In the genomic region with DNA sequence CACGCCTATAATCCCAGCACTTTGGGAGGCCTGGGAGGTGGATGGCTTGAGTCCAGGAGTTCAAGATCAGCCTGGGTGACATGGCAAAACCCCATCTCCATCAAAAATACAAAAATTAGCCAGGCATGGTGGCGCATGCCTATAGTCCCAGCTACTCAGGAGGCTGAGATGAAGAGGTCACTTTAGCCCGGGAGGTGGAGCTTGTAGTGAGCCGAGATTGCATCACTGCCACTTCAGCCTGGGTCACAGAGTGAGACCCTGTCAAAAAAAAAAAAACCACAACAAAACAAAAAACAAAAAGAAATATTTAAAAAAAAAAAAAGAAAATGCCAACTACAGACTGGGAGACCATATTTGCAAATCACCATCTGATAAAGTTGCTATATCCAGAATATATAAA, we compare ENCODE assay signal across 18 cellular contexts. TPM values are rescaled to one million over a fixed set of nuclear protein-coding genes. Genes with fewer than 3 reads are reported as not detected.
A peak's percentile ranks its signal among the peaks of the same experiment; 100 is the strongest.
DNase-seq lines count a peak whose midpoint lies in the region; ATAC-seq, FAIRE-seq and TF ChIP-seq lines count a peak whose summit lies in the region.
"Had no signal": no experiment of that assay in that cellular context is flagged by ENCODE, and none has a peak within 500 bp of the region (broad histone marks: within the 10 kb centered on the region; RNA-seq: fewer than 3 reads in every experiment).

No MANE protein-coding gene starts in this region.

- H3K4me3 ChIP-seq in HEK293 (ENCODE audit: low read depth, low read length) (no peak overlapping the region), K562 (no peak overlapping the region), lung (no peak overlapping the region)
- H3K4me3 ChIP-seq: BLaER1 treated with 17β-estradiol and CSF1 and Interleukin-3, amounts not matched to agents 10 nM and 100 nM; GM23338 had no signal

- H3K27ac ChIP-seq in C4-2B (peak overlapping the region; percentile 42), HEK293 (ENCODE audit: extremely low read depth, low read depth, low read length) (no peak overlapping the region), K562 (ENCODE audit: extremely low read depth, low read depth, low read length) (no peak overlapping the region), lung (ENCODE audit: low read depth in 1 of 2, low read length in 1 of 2) (no peak overlapping the region)
- H3K27ac ChIP-seq: BLaER1 treated with 17β-estradiol and CSF1 and Interleukin-3, amounts not matched to agents 10 nM and 100 nM had no signal

- H3K4me2 ChIP-seq in K562 (ENCODE audit: insufficient read depth, low read length), result no peak overlapping the region
- H3K4me2 ChIP-seq: BLaER1 treated with 17β-estradiol and CSF1 and Interleukin-3, amounts not matched to agents 10 nM and 100 nM; GM23338 had no signal

- TF ChIP-seq RAD21 in K562 (CRISPR knock-in tag; conservative IDR thresholded peaks at IDR 0.05 in 1 of 2, IDR thresholded peaks at IDR 0.05 in 1 of 2), result no peak

- H3K9me1 ChIP-seq in K562 (ENCODE audit: control insufficient read depth, insufficient read depth, low read length), result no peaks in the 10 kb centered on the region

- H3K36me3 ChIP-seq in HEK293 (ENCODE audit: control insufficient read depth in 2 of 2, insufficient read depth in 1 of 2, low read length in 2 of 2) (peaks cover 4 to 13% of the 10 kb centered on the region in 2 experiments; a peak in 2 of 3 replicates), K562 (ENCODE audit: control insufficient read depth, insufficient read depth, low read length) (peaks cover 40% of the 10 kb centered on the region; the same call in 2 of the 3 replicates), lung (ENCODE audit: control insufficient read depth in 2 of 2, insufficient read depth in 2 of 2, low read length in 2 of 2) (peaks cover 0 to 3% of the 10 kb centered on the region in 2 donors)

- in situ Hi-C loops in K562 (cut with MboI), result no loop called here

- TF ChIP-seq EP300 in K562 (IDR thresholded peaks at IDR 0.05; ENCODE audit: low read length), result no peak

- POLR2A ChIA-PET in HEK293 (lab: Yijun Ruan, JAX) (interaction anchor here (0.5 kb wide), 1 partner anchor 17 kb away, joined by 3 read pairs; no protein-coding TSS in a partner anchor), K562 (lab: Yijun Ruan, JAX) (interaction anchor here (0.8 kb wide), 1 partner anchor 81 kb away, joined by 3 read pairs; a partner anchor contains a TSS)

- no peaks in the 10 kb centered on the region for H4K20me1 ChIP-seq in K562 (replicated peaks; ENCODE audit: control insufficient read depth, insufficient read depth, low read length)

- peaks cover 40% of the 10 kb centered on the region for H3K79me2 ChIP-seq in K562 (ENCODE audit: control insufficient read depth, insufficient read depth, low read length)

- peak in 1 of 4 experiments; percentile 6 for DNase-seq in K562 (ENCODE audit: extremely low read depth in 1 of 4, low spot score in 3 of 4)
- peak; percentile 68 for DNase-seq in lung (ENCODE audit: low spot score)
- DNase-seq in CD1c-positive myeloid dendritic cell (ENCODE audit: extremely low spot score), result no peak
- DNase-seq: Caco-2; CD4-positive, alpha-beta T cell; DMS79 treated with DMSO at 0.1 percent for 48 hours; GF-D8; H7; KG1 had no signal

- H3K4me1 ChIP-seq in HEK293 (ENCODE audit: control insufficient read depth, insufficient read depth, low read length) (no peaks in the 10 kb centered on the region), K562 (replicated peaks in 1 of 2; ENCODE audit: control insufficient read depth in 2 of 2, insufficient read depth in 2 of 2, low read length in 2 of 2) (no peaks in the 10 kb centered on the region), lung (ENCODE audit: control insufficient read depth in 2 of 2, insufficient read depth in 2 of 2, low read length in 2 of 2) (peaks cover 0 to 2% of the 10 kb centered on the region in 2 donors)
- H3K4me1 ChIP-seq: BLaER1 treated with 17β-estradiol and CSF1 and Interleukin-3, amounts not matched to agents 10 nM and 100 nM had no signal

- CTCF ChIA-PET in HEK293 (lab: Yijun Ruan, JAX) (no interaction called here), K562 (lab: Yijun Ruan, JAX; ENCODE audit: low intra/inter-chr PET ratio) (no interaction called here)

- FAIRE-seq in K562 (lab: Jason Lieb, UNC), result no peak
- FAIRE-seq: D721Med, HepG2 had no signal

- H3K9ac ChIP-seq in K562 (ENCODE audit: insufficient read depth in 1 of 2, low read depth in 2 of 2, low read length in 2 of 2), result no peak overlapping the region
- H3K9ac ChIP-seq: BLaER1 treated with 17β-estradiol and CSF1 and Interleukin-3, amounts not matched to agents 10 nM and 100 nM had no signal

- TF ChIP-seq POLR2A in K562 (conservative IDR thresholded peaks at IDR 0.05), result no peak

- intact Hi-C loops in K562 (cut with micrococcal nuclease), result no loop called here

- 68% methylated on average over 3 of the region's 4 CpGs for WGBS in K562 (ENCODE audit: insufficient coverage, low coverage, missing lambda C conversion rate)
- 74 to 93% methylated on average over 4 of the region's 4 CpGs for WGBS in lung, 2 donors

- no TSS peak for BruUV-seq in K562 (replicated peaks; lab: Mats Ljungman, UMichigan)

- no peaks in the 10 kb centered on the region for H3K9me3 ChIP-seq in HEK293 (ENCODE audit: control insufficient read depth, insufficient read depth, low read depth, low read length)
- no peaks in the 10 kb centered on the region for H3K9me3 ChIP-seq in K562 (replicated peaks; ENCODE audit: control insufficient read depth, insufficient read depth, low read depth, low read length)
- H3K9me3 ChIP-seq in lung (ENCODE audit: control insufficient read depth in 2 of 2, insufficient read depth in 1 of 2, low read length in 1 of 2), result no peaks in the 10 kb centered on the region
- H3K9me3 ChIP-seq: BLaER1 treated with 17β-estradiol and CSF1 and Interleukin-3, amounts not matched to agents 10 nM and 100 nM; Caco-2 had no signal

- TF ChIP-seq CTCF in C4-2B (conservative IDR thresholded peaks at IDR 0.05) (no peak), HEK293 (tag by site-specific recombination; IDR thresholded peaks at IDR 0.05) (no peak), K562 (IDR thresholded peaks at IDR 0.05 in 2 of 3, conservative IDR thresholded peaks at IDR 0.05 in 1 of 3; ENCODE audit: insufficient read depth in 2 of 3, low read depth in 1 of 3, low read length in 3 of 3) (no peak), lung (IDR thresholded peaks at IDR 0.05; ENCODE audit: control extremely low read depth, extremely low read depth) (no peak)

- H2AFZ ChIP-seq in K562 (ENCODE audit: low read depth, low read length), result no peak overlapping the region
- H2AFZ ChIP-seq: GM23338 had no signal

- ATAC-seq in K562 (peak; percentile 75), lung (ENCODE audit: insufficient read depth, low FRiP score) (no peak), GM21723 (IDR thresholded peaks at IDR 0.05; ENCODE audit: unreplicated experiment) (no peak), GM21515 (IDR thresholded peaks at IDR 0.05; ENCODE audit: unreplicated experiment) (no peak)
- ATAC-seq: GM23338, HCT116, HepG2 had no signal

- H3K27me3 ChIP-seq in K562 (ENCODE audit: control insufficient read depth in 2 of 2, insufficient read depth in 2 of 2, low read length in 2 of 2) (no peaks in the 10 kb centered on the region), lung (ENCODE audit: control insufficient read depth, insufficient read depth) (no peaks in the 10 kb centered on the region)
- H3K27me3 ChIP-seq: BLaER1 treated with 17β-estradiol and CSF1 and Interleukin-3, amounts not matched to agents 10 nM and 100 nM had no signal

TF ChIP-seq in HEK293, 187 proteins besides CTCF, POLR2A, EP300 and RAD21:
- TF ChIP-seq ZNF624 (tag by site-specific recombination; IDR thresholded peaks at IDR 0.05), result no peak
- no peak for TF ChIP-seq ZNF266 (tag by site-specific recombination; IDR thresholded peaks at IDR 0.05; ENCODE audit: low read depth)
- TF ChIP-seq ZBTB17 (tag by site-specific recombination; IDR thresholded peaks at IDR 0.05), result 0 out of 2 replicates have a peak, but pooled peaks have one; percentile 16

TF ChIP-seq in K562, 482 proteins besides CTCF, POLR2A, EP300 and RAD21:
- TF ChIP-seq, protein P1, sequence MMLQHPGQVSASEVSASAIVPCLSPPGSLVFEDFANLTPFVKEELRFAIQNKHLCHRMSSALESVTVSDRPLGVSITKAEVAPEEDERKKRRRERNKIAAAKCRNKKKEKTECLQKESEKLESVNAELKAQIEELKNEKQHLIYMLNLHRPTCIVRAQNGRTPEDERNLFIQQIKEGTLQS (IDR thresholded peaks at IDR 0.05), result peak; percentile 70
- TF ChIP-seq, protein P1 (CRISPR knock-in tag; conservative IDR thresholded peaks at IDR 0.05), result no peak
- TF ChIP-seq CEBPB (tag; IDR thresholded peaks at IDR 0.05) (peak; percentile 14; the same call in 1 of the 2 replicates), CEBPG (CRISPR knock-in tag; IDR thresholded peaks at IDR 0.05) (peak; percentile 24; the same call in 1 of the 2 replicates), CEBPG (tag; conservative IDR thresholded peaks at IDR 0.05 in 1 of 2, IDR thresholded peaks at IDR 0.05 in 1 of 2) (no peak), MIER1 (IDR thresholded peaks at IDR 0.05; ENCODE audit: low read depth) (no peak)
TF ChIP-seq in K562: peak in this region for 3.

RNA-seq across cellular contexts. Expression of a gene that starts 17.5 kb away (rescaled TPM):
- total RNA-seq in K562 (2011; cell fraction: chromatin; rRNA removed; ENCODE audit: low replicate concordance), result 4.0 and 23.3 TPM in 2 replicates
- 3.0 and 4.3 TPM in 2 replicates for total RNA-seq in K562 (2011; cell fraction: nucleolus; rRNA removed)
- total RNA-seq in K562 (2011; cell fraction: nucleoplasm; rRNA removed), result 7.2 and 7.7 TPM in 2 replicates
- total RNA-seq in K562 (2014; rRNA removed) (11.3 and 11.7 TPM in 2 replicates), K562 (2014; rRNA removed; fragmentation: Illumina TruSeq; extraction: Trizol) (25.6 and 27.7 TPM in 2 replicates), K562 (2015; rRNA removed; fragmentation: Illumina TruSeq; extraction: Trizol) (16.0 and 18.0 TPM in 2 replicates), K562 (2021) (15.7 and 19.0 TPM in 2 replicates), lung (10 to 100 TPM; 10.1 to 17.9 TPM)
- polyA plus RNA-seq in K562 (2011; rRNA removed) (13.7 and 20.1 TPM in 2 replicates), K562 (2014; fragmentation: Illumina TruSeq; extraction: Trizol) (13.2 and 14.9 TPM in 2 replicates), K562 (2014; fragmentation: Nextera tagmentation; extraction: Ambion mirVana) (10 to 100 TPM; 16.2 to 23.8 TPM), K562 (2014; rRNA removed) (9.3 and 9.9 TPM in 2 replicates), lung (1 to 10 TPM; 7.0 to 7.4 TPM)
- polyA plus RNA-seq in K562 (2011; cell fraction: cytosol; rRNA removed), result 2.0 and 6.1 TPM in 2 replicates
- polyA plus RNA-seq in K562 (2011; cell fraction: nucleus; rRNA removed), result 2.8 and 5.5 TPM in 2 replicates
- 8.0 and 14.1 TPM in 2 replicates for polyA plus RNA-seq in K562 (2012)
- polyA minus RNA-seq in K562 (2011; rRNA and poly(A)+ RNA removed), result 39.8 and 48.7 TPM in 2 replicates
- 7.3 and 8.8 TPM in 2 replicates for polyA minus RNA-seq in K562 (2011; cell fraction: cytosol; rRNA and poly(A)+ RNA removed)
- polyA minus RNA-seq in K562 (2011; cell fraction: nucleus; rRNA and poly(A)+ RNA removed), result 3.1 and 7.4 TPM in 2 replicates
